ENCODE assay signal across 1 cellular context in genomic region chr19:40585241-40585640, GRCh38.
TF ChIP-seq lines count a peak whose summit lies in the region.

No MANE protein-coding gene starts in this region.

TF ChIP-seq in HepG2, 621 proteins besides CTCF, POLR2A, EP300 and RAD21:
- TF ChIP-seq MAFF (IDR thresholded peaks at IDR 0.05; ENCODE audit: low read depth, low read length) (no peak), TRIM24 (CRISPR knock-in tag; IDR thresholded peaks at IDR 0.05) (no peak), ZNF296 (CRISPR knock-in tag; conservative IDR thresholded peaks at IDR 0.05) (no peak), ZNF251 (CRISPR knock-in tag; IDR thresholded peaks at IDR 0.05) (no peak), MAX (IDR thresholded peaks at IDR 0.05) (no peak), NR2F1 (CRISPR knock-in tag; IDR thresholded peaks at IDR 0.05) (no peak), SNAPC5 (CRISPR knock-in tag; IDR thresholded peaks at IDR 0.05; ENCODE audit: borderline replicate concordance) (no peak), HMG20B (CRISPR knock-in tag; conservative IDR thresholded peaks at IDR 0.05) (no peak)
- TF ChIP-seq, protein P1, sequence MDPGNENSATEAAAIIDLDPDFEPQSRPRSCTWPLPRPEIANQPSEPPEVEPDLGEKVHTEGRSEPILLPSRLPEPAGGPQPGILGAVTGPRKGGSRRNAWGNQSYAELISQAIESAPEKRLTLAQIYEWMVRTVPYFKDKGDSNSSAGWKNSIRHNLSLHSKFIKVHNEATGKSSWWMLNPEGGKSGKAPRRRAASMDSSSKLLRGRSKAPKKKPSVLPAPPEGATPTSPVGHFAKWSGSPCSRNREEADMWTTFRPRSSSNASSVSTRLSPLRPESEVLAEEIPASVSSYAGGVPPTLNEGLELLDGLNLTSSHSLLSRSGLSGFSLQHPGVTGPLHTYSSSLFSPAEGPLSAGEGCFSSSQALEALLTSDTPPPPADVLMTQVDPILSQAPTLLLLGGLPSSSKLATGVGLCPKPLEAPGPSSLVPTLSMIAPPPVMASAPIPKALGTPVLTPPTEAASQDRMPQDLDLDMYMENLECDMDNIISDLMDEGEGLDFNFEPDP (CRISPR knock-in tag; conservative IDR thresholded peaks at IDR 0.05), result no peak
- TF ChIP-seq, protein P2, sequence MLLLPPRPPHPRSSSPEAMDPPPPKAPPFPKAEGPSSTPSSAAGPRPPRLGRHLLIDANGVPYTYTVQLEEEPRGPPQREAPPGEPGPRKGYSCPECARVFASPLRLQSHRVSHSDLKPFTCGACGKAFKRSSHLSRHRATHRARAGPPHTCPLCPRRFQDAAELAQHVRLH (CRISPR knock-in tag; IDR thresholded peaks at IDR 0.05; ENCODE audit: borderline replicate concordance, low read depth), result no peak
